Comparison of ENCODE assay signal across 17 cellular contexts in genomic region chr9:95076696-95077052, GRCh38.
DNase-seq lines count a peak whose midpoint lies in the region; ATAC-seq, FAIRE-seq and TF ChIP-seq lines count a peak whose summit lies in the region.
"Had no signal": no experiment of that assay in that cellular context is flagged by ENCODE, and none has a peak within 500 bp of the region (broad histone marks: within the 10 kb centered on the region; RNA-seq: fewer than 3 reads in every experiment).

No MANE protein-coding gene starts in this region.

- peak overlapping the region; percentile 44 for H3K4me2 ChIP-seq in A549

- no peak overlapping the region for H3K4me3 ChIP-seq in A549
- peak overlapping the region; percentile 54 for H3K4me3 ChIP-seq in coronary artery
- H3K4me3 ChIP-seq in lung = no peak overlapping the region
- H3K4me3 ChIP-seq in small intestine (ENCODE audit: low read depth in 1 of 2, low read length in 2 of 2) = no peak overlapping the region
- H3K4me3 ChIP-seq in endodermal cell (ENCODE audit: low read length) = no peak overlapping the region

- TF ChIP-seq EP300 in A549 (IDR thresholded peaks at IDR 0.05) = no peak

- POLR2A ChIA-PET in A549 (lab: Yijun Ruan, JAX) = no interaction called here

- no peak for FAIRE-seq in A549 (lab: Jason Lieb, UNC)
- FAIRE-seq in small intestine (lab: Jason Lieb, UNC) = no peak

- WGBS in A549 (ENCODE audit: missing lambda C conversion rate) = 51% methylated on average over 1 of the region's 1 CpG
- WGBS in lung, 2 donors = 73 to 92% methylated on average over 1 of the region's 1 CpG
- WGBS in small intestine, 3 donors = 20 to 45% (median 24%) methylated on average over 1 of the region's 1 CpG
- 93% methylated on average over 1 of the region's 1 CpG; no CpG with 5 or more reads in 1 of the 2 experiments for WGBS in endodermal cell (ENCODE audit: insufficient coverage in 1 of 2, insufficient read length in 1 of 2), 2 experiments

- peaks cover 35% of the 10 kb centered on the region for H3K4me1 Mint-ChIP-seq in endodermal cell
- H3K4me1 Mint-ChIP-seq: activated B cell treated with CpG ODN at 0.5 μM for 24 hours, T-cell had no signal

- TF ChIP-seq CTCF in A549 (IDR thresholded peaks at IDR 0.05) (no peak), coronary artery (IDR thresholded peaks at IDR 0.05) (no peak), lung (IDR thresholded peaks at IDR 0.05; ENCODE audit: control extremely low read depth, extremely low read depth) (no peak), endodermal cell (conservative IDR thresholded peaks at IDR 0.05) (no peak)

- no peak for TF ChIP-seq POLR2A in A549 (IDR thresholded peaks at IDR 0.05; ENCODE audit: low read length)

- H3K27ac Mint-ChIP-seq in endodermal cell = no peak overlapping the region
- H3K27ac Mint-ChIP-seq: activated B cell treated with CpG ODN at 0.5 μM for 24 hours; CD4-positive, alpha-beta T cell; T-cell had no signal

- peak overlapping the region; percentile 41 to 75; a peak in 5 of 6 replicates for H3K27ac ChIP-seq in A549
- H3K27ac ChIP-seq in coronary artery = peak overlapping the region; percentile 79 to 86
- peak overlapping the region; percentile 58 to 60 for H3K27ac ChIP-seq in lung (ENCODE audit: low read depth in 1 of 2, low read length in 1 of 2)
- H3K27ac ChIP-seq in small intestine (ENCODE audit: low read depth in 1 of 2, low read length in 1 of 2) = peak overlapping the region in 1 of 2 donors; percentile 52
- no peak overlapping the region for H3K27ac ChIP-seq in endodermal cell (ENCODE audit: low read depth, low read length)

- H3K36me3 ChIP-seq in lung (ENCODE audit: control insufficient read depth in 2 of 2, insufficient read depth in 2 of 2, low read length in 2 of 2) (peaks cover 3 to 12% of the 10 kb centered on the region in 2 donors), small intestine (ENCODE audit: control insufficient read depth in 2 of 2, insufficient read depth in 2 of 2, low read length in 2 of 2) (peaks cover 0 to 2% of the 10 kb centered on the region in 2 donors), endodermal cell (ENCODE audit: control insufficient read depth, insufficient read depth, low read length) (peaks cover 16% of the 10 kb centered on the region)

- ATAC-seq in A549 (no peak), lung (ENCODE audit: insufficient read depth, low FRiP score) (no peak), HG03135 (IDR thresholded peaks at IDR 0.05; ENCODE audit: unreplicated experiment) (no peak), GM19467 (IDR thresholded peaks at IDR 0.05; ENCODE audit: unreplicated experiment) (no peak)
- ATAC-seq: T-cell had no signal

- H3K9me3 ChIP-seq in A549 (no peaks in the 10 kb centered on the region), lung (ENCODE audit: control insufficient read depth in 2 of 2, insufficient read depth in 1 of 2, low read length in 1 of 2) (peaks cover 0 to 4% of the 10 kb centered on the region in 2 donors), small intestine (ENCODE audit: control insufficient read depth, low read depth) (no peaks in the 10 kb centered on the region), endodermal cell (ENCODE audit: control insufficient read depth, low read length) (no peaks in the 10 kb centered on the region)

- TF ChIP-seq RAD21 in A549 (conservative IDR thresholded peaks at IDR 0.05 in 1 of 2, IDR thresholded peaks at IDR 0.05 in 1 of 2) = no peak

- no peaks in the 10 kb centered on the region for H3K9me3 Mint-ChIP-seq in endodermal cell
- H3K9me3 Mint-ChIP-seq: activated B cell treated with CpG ODN at 0.5 μM for 24 hours; CD4-positive, alpha-beta T cell; T-cell had no signal

- H3K36me3 Mint-ChIP-seq in endodermal cell (ENCODE audit: low read depth) = peaks cover 14% of the 10 kb centered on the region

- H3K4me3 Mint-ChIP-seq in endodermal cell = no peak overlapping the region
- H3K4me3 Mint-ChIP-seq: activated B cell treated with CpG ODN at 0.5 μM for 24 hours; CD4-positive, alpha-beta T cell; T-cell had no signal

- H3K27me3 Mint-ChIP-seq in endodermal cell (ENCODE audit: insufficient read depth) = no peaks in the 10 kb centered on the region
- H3K27me3 Mint-ChIP-seq: activated B cell treated with CpG ODN at 0.5 μM for 24 hours; CD4-positive, alpha-beta T cell; T-cell had no signal

- CTCF ChIA-PET in A549 (lab: Yijun Ruan, JAX) = interaction anchor here (0.9 to 4.9 kb wide), 2 partner anchors 294 to 394 kb away, joined by 3 to 23 read pairs; no protein-coding TSS in a partner anchor

- no peak for DNase-seq in A549 (ENCODE audit: low read depth in 1 of 2, low spot score in 1 of 2)
- DNase-seq in coronary artery (ENCODE audit: low spot score) = no peak
- no peak for DNase-seq in lung (ENCODE audit: low spot score)
- peak; percentile 68 for DNase-seq in small intestine
- no peak for DNase-seq in activated CD4-positive, CD25-positive, alpha-beta regulatory T cell (lab: John Stamatoyannopoulos, UW)
- DNase-seq in endodermal cell = no peak
- DNase-seq: activated B cell treated with CpG ODN at 0.5 μM for 24 hours; activated effector memory CD4-positive, alpha-beta T cell treated with Interleukin-2 at 50 U/mL for 16 hours; CD4-positive, alpha-beta T cell; effector CD8-positive, alpha-beta T cell; Kasumi-1; NCI-H2171 treated with DMSO at 0.1 percent for 48 hours; NK-92 treated with Interleukin-12 subunit alpha and Interleukin-12 subunit beta, amount 100 ng/mL, for 24 hours; occipital lobe; T-cell had no signal

- H3K9ac ChIP-seq in endodermal cell (ENCODE audit: extremely low read depth, low read length, poor library complexity, severe bottlenecking) = no peak overlapping the region

- H3K4me1 ChIP-seq in A549 (peaks cover 100% of the 10 kb centered on the region), lung (ENCODE audit: control insufficient read depth in 2 of 2, insufficient read depth in 2 of 2, low read length in 2 of 2) (peaks cover 5 to 21% of the 10 kb centered on the region in 2 donors), small intestine (ENCODE audit: control insufficient read depth in 2 of 2, insufficient read depth in 1 of 2, low read depth in 1 of 2, low read length in 1 of 2) (peaks cover 4 to 5% of the 10 kb centered on the region in 2 donors), endodermal cell (ENCODE audit: control insufficient read depth, insufficient read depth, low read length) (peaks cover 20% of the 10 kb centered on the region)

- H3K27me3 ChIP-seq in lung (ENCODE audit: control insufficient read depth, insufficient read depth) = no peaks in the 10 kb centered on the region
- H3K27me3 ChIP-seq in small intestine (ENCODE audit: control insufficient read depth in 2 of 2, insufficient read depth in 2 of 2, low read length in 2 of 2) = no peaks in the 10 kb centered on the region
- H3K27me3 ChIP-seq in endodermal cell (ENCODE audit: control insufficient read depth, insufficient read depth, low read length, poor library complexity, severe bottlenecking) = no peaks in the 10 kb centered on the region

TF ChIP-seq in A549, 52 proteins besides CTCF, POLR2A, EP300 and RAD21:
- 0 out of 5 replicates have a peak, but pooled peaks of 1 of the 2 experiments have one; percentile 9 for TF ChIP-seq JUN (IDR thresholded peaks at IDR 0.05)
- TF ChIP-seq PBX3 (IDR thresholded peaks at IDR 0.05) = no peak
